In the genomic region with DNA sequence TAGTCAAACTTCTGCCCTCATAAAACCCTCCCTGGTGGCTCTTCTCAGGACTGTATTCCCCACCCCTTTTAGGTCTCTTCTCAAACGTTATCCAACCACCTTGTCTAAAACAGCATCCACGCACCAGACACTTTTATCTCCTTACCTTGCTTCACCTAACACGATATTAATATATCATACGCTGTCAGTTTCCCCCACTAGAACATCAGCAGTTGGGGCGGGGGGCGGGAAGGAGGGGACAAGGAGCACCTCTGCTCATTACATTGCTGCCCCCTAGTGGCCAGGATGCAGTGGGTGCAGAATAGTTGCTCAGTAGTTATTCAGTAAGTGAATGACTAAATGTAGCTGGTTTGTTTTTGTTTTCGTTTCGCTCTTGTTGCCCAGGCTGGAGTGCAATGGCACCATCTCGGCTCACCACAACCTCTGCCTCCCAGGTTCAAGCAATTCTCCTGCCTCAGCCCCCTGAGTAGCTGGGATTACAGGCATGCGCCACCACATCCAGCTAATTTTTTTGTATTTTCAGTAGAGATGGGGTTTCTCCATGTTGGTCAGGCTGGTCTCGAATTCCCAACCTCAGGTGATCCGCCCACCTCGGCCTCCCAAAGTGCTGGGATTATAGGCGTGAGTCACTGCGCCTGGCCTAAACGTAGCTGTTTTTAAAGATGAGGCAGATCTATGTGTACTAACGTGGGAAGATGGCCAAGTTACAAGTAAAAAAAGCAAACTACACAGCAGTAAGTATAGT, we compare ENCODE assay signal across 8 cellular contexts.
DNase-seq lines count a peak whose midpoint lies in the region; ATAC-seq and TF ChIP-seq lines count a peak whose summit lies in the region.
"Not testable (repeated sequence)": the region's sequence is repeated elsewhere in the genome, so short reads cannot be mapped to it uniquely, and the experiment has no call there.

No MANE protein-coding gene starts in this region.

- TF ChIP-seq POLR2A in erythroblast (IDR thresholded peaks at IDR 0.05; ENCODE audit: low read length): not testable (repeated sequence)

- peak; percentile 91 for ATAC-seq in SK-N-SH treated with all-trans-retinoic acid at 6 μM for 48 hours

- DNase-seq in AG20443 (ENCODE audit: low spot score) (peak; percentile 83), GM19240 (ENCODE audit: insufficient read length, low spot score) (peak; percentile 80), NCI-H146 treated with DMSO at 0.1 percent for 48 hours (lab: John Stamatoyannopoulos, UW; ENCODE audit: unreplicated experiment) (peak; percentile 29), erythroblast (lab: John Stamatoyannopoulos, UW) (peak; percentile 63 to 80), medulla oblongata (ENCODE audit: extremely low spot score) (peak; percentile 71)
- DNase-seq in activated T-helper 1 cell treated with anti-CD3 and anti-CD28 coated beads, Interleukin-2, amount 50 U/mL, for 16 hours (ENCODE audit: low read depth in 1 of 2, low spot score in 1 of 2): peak; percentile 24 to 46
- peak; percentile 49 to 56 for DNase-seq in stimulated activated CD4-positive, alpha-beta T cell treated with anti-CD3 and anti-CD28 coated beads, Interleukin-4, amount 100 ng/mL, for 4 hours

Comparison
In these comparisons a context has a peak if more than half of its experiments do, and no peak if none do; other contexts are left out.
1. Peak in every context shown above with its lines: DNase-seq and ATAC-seq.
2. DNase-seq: peak in every context shown above with its lines; median percentile 83 in AG20443; 80 in GM19240; 72 in erythroblast; 71 in medulla oblongata; 52 in stimulated activated CD4-positive, alpha-beta T cell treated with anti-CD3 and anti-CD28 coated beads, Interleukin-4, amount 100 ng/mL, for 4 hours; 35 in activated T-helper 1 cell treated with anti-CD3 and anti-CD28 coated beads, Interleukin-2, amount 50 U/mL, for 16 hours; 29 in NCI-H146 treated with DMSO at 0.1 percent for 48 hours.